17 cellular contexts compared by ENCODE assay signal in genomic region chr9:28770226-28770625, GRCh38.
"Had no signal": no experiment of that assay in that cellular context is flagged by ENCODE, and none has a peak within 500 bp of the region (broad histone marks: within the 10 kb centered on the region; RNA-seq: fewer than 3 reads in every experiment).

No MANE protein-coding gene starts in this region.

- H3K4me2 ChIP-seq: hepatocyte had no signal

- H2AFZ ChIP-seq: hepatocyte had no signal

- DNase-seq: dermis blood vessel endothelial cell; esophagus squamous epithelium; foreskin fibroblast; head of caudate nucleus; left colon; naive thymus-derived CD8-positive, alpha-beta T cell; posterior cingulate gyrus; spleen; stimulated activated CD4-positive, alpha-beta T cell treated with anti-CD3 and anti-CD28 coated beads, Interleukin-15, amount 100 ng/mL, for 24 hours; stimulated activated CD4-positive, alpha-beta T cell treated with anti-CD3 and anti-CD28 coated beads, Interleukin-1b, Interleukin-23, amount 100 ng/mL, for 48 hours; stimulated activated CD4-positive, alpha-beta T cell treated with anti-CD3 and anti-CD28 coated beads, Interleukin-4, amount 100 ng/mL, for 24 hours; upper lobe of right lung had no signal

- H3K4me1 ChIP-seq: esophagus squamous epithelium, spleen, tibial nerve, upper lobe of right lung, vagina had no signal

- H3K27me3 ChIP-seq: esophagus squamous epithelium, hepatocyte, spleen, tibial nerve, upper lobe of right lung, vagina had no signal

- H3K27ac ChIP-seq: esophagus squamous epithelium, hepatocyte, spleen, tibial nerve, upper lobe of right lung, vagina had no signal

- H3K79me2 ChIP-seq: hepatocyte had no signal

- ATAC-seq: left colon; naive thymus-derived CD8-positive, alpha-beta T cell; sciatic nerve; stimulated activated memory B cell treated with anti-CD40 and anti-IgM and Interleukin-4, amounts not matched to agents 10 μg/mL and 1 μg/mL and 100 μg/mL, for 72 hours; upper lobe of right lung had no signal

- H3K9me3 ChIP-seq: esophagus squamous epithelium, spleen, tibial nerve, upper lobe of right lung, vagina had no signal

- H3K36me3 ChIP-seq: esophagus squamous epithelium, spleen, tibial nerve, upper lobe of right lung, vagina had no signal

- H3K4me3 ChIP-seq: esophagus squamous epithelium, hepatocyte, spleen, tibial nerve, upper lobe of right lung, vagina had no signal
